Comparison of ENCODE assay signal across 19 cellular contexts in the genomic region with DNA sequence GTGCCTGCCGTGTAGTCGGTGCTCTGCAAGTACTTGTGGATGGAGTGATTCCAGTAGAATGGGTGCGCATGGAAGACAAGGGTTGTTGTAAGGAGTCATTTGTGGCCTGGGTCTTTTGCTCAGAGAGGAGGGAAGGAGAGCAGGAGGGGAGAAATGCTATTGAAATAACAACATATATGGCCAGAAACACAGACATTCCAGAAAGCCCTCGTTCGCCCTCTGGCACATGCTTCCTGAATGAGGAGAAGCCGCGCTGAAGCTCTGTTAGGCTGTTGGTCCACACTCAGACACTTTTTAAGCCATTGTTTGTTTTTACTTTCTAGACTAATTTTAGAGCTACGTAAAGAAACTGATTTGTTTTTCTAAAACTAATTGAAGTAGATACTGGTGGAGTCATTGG.
DNase-seq lines count a peak whose midpoint lies in the region; ATAC-seq lines count a peak whose summit lies in the region.
"Had no signal": no experiment of that assay in that cellular context is flagged by ENCODE, and none has a peak within 500 bp of the region (broad histone marks: within the 10 kb centered on the region; RNA-seq: fewer than 3 reads in every experiment).

No MANE protein-coding gene starts in this region.

- peak overlapping the region; percentile 27 for H3K4me2 ChIP-seq in trophoblast cell (ENCODE audit: low read length)

- H3K9me3 ChIP-seq in trophoblast cell (ENCODE audit: insufficient read depth, low read depth, low read length) = peaks cover 3% of the 10 kb centered on the region
- H3K9me3 ChIP-seq: Peyer's patch, SJCRH30 had no signal

- no peak overlapping the region for H2AK5ac ChIP-seq in trophoblast cell (ENCODE audit: low read length)

- peak overlapping the region; percentile 2 for H4K8ac ChIP-seq in trophoblast cell (ENCODE audit: low read depth, low read length)

- no peaks in the 10 kb centered on the region for H3K27me3 ChIP-seq in trophoblast cell (ENCODE audit: insufficient read depth, low read length)
- H3K27me3 ChIP-seq: Peyer's patch, SJCRH30 had no signal

- H3K14ac ChIP-seq in trophoblast cell (ENCODE audit: low read length) = peak overlapping the region; percentile 32

- H4K12ac ChIP-seq in trophoblast cell (ENCODE audit: low read depth, low read length) = peak overlapping the region; percentile 63

- H3K4ac ChIP-seq in trophoblast cell (ENCODE audit: low read depth, low read length) = no peak overlapping the region

- ATAC-seq in GM18907 (IDR thresholded peaks at IDR 0.05; ENCODE audit: unreplicated experiment) (no peak), GM21447 (IDR thresholded peaks at IDR 0.05; ENCODE audit: unreplicated experiment) (no peak), GM19397 (IDR thresholded peaks at IDR 0.05; ENCODE audit: unreplicated experiment) (no peak)

- DNase-seq in activated T-cell treated with anti-CD3 and anti-CD28 coated beads, Interleukin-2, amount 50 U/mL, for 24 hours = no peak
- DNase-seq in activated T-cell treated with anti-CD3 and anti-CD28 coated beads, Interleukin-2, amount 50 U/mL, for 1 hour = no peak
- peak; percentile 14 for DNase-seq in RPMI7951 (ENCODE audit: low read depth)
- peak; percentile 23 for DNase-seq in foreskin melanocyte
- DNase-seq in trophoblast cell = peak; percentile 65 to 75
- DNase-seq: 8988T, DMS53, Karpas-422, NCI-H1694, NCI-H2081, NCI-H2171, NCI-H345, NCI-H524, Peyer's patch, SJCRH30 had no signal

- H2BK12ac ChIP-seq in trophoblast cell (ENCODE audit: low read length) = no peak overlapping the region

- peaks cover 3% of the 10 kb centered on the region for H3K79me1 ChIP-seq in trophoblast cell (ENCODE audit: low read length)

- peaks cover 83% of the 10 kb centered on the region for H3K36me3 Mint-ChIP-seq in activated T-cell treated with anti-CD3 and anti-CD28 coated beads, Interleukin-2, amount 50 U/mL, for 24 hours (ENCODE audit: low read depth)

- H3K27me3 Mint-ChIP-seq in activated T-cell treated with anti-CD3 and anti-CD28 coated beads, Interleukin-2, amount 50 U/mL, for 24 hours = no peaks in the 10 kb centered on the region

- H4K91ac ChIP-seq in trophoblast cell (ENCODE audit: low read depth, low read length) = no peak overlapping the region

- WGBS in trophoblast cell (ENCODE audit: extremely low coverage, insufficient coverage, insufficient read length) = no CpG with 5 or more reads among the region's 8 CpGs

- no peak overlapping the region for H2BK120ac ChIP-seq in trophoblast cell (ENCODE audit: insufficient read depth, low read length, poor library complexity)

- no peak overlapping the region for H3K23ac ChIP-seq in trophoblast cell (ENCODE audit: low read length)

- no peak overlapping the region for H3K4me3 ChIP-seq in trophoblast cell (ENCODE audit: low read depth, low read length)
- H3K4me3 ChIP-seq: Peyer's patch, SJCRH30 had no signal

- H3K27ac ChIP-seq in trophoblast cell (ENCODE audit: low read depth, low read length) = peak overlapping the region; percentile 64
- H3K27ac ChIP-seq: C4-2B, Peyer's patch, SJCRH30 had no signal

- peaks cover 8% of the 10 kb centered on the region for H3K9me3 Mint-ChIP-seq in activated T-cell treated with anti-CD3 and anti-CD28 coated beads, Interleukin-2, amount 50 U/mL, for 24 hours

- H3K9ac ChIP-seq in trophoblast cell (ENCODE audit: low read length) = no peak overlapping the region

- H2BK5ac ChIP-seq in trophoblast cell (ENCODE audit: low read depth, low read length, poor library complexity) = peak overlapping the region; percentile 12

- peaks cover 4% of the 10 kb centered on the region for H3K4me1 Mint-ChIP-seq in activated T-cell treated with anti-CD3 and anti-CD28 coated beads, Interleukin-2, amount 50 U/mL, for 24 hours (ENCODE audit: low read depth)

- H2AFZ ChIP-seq in trophoblast cell (ENCODE audit: insufficient read depth, low read length, poor library complexity) = no peak overlapping the region

- peaks cover 7% of the 10 kb centered on the region in 2 experiments for H3K4me1 ChIP-seq in trophoblast cell (ENCODE audit: control insufficient read depth in 1 of 2, insufficient read depth in 2 of 2, low read length in 2 of 2)
- H3K4me1 ChIP-seq: Peyer's patch, SJCRH30 had no signal

- H3K4me3 Mint-ChIP-seq in activated T-cell treated with anti-CD3 and anti-CD28 coated beads, Interleukin-2, amount 50 U/mL, for 24 hours = no peak overlapping the region

- H3K27ac Mint-ChIP-seq in activated T-cell treated with anti-CD3 and anti-CD28 coated beads, Interleukin-2, amount 50 U/mL, for 24 hours = peak overlapping the region; percentile 49

- peak overlapping the region; percentile 57 for H3K18ac ChIP-seq in trophoblast cell (ENCODE audit: low read length)

- H3K36me3 ChIP-seq in trophoblast cell (ENCODE audit: control insufficient read depth in 1 of 2, insufficient read depth in 2 of 2, low read length in 2 of 2) = peaks cover 30 to 39% of the 10 kb centered on the region in 2 experiments

- peaks cover 2% of the 10 kb centered on the region for H3K79me2 ChIP-seq in trophoblast cell (ENCODE audit: control insufficient read depth, insufficient read depth, low read length, poor library complexity)

Comparison
In these comparisons a context has a peak if more than half of its experiments do, and no peak if none do; other contexts are left out.
1. DNase-seq: peak in RPMI7951 (single experiment), foreskin melanocyte (single experiment) and trophoblast cell (2 of 2); none in activated T-cell treated with anti-CD3 and anti-CD28 coated beads, Interleukin-2, amount 50 U/mL, for 24 hours (single experiment) and activated T-cell treated with anti-CD3 and anti-CD28 coated beads, Interleukin-2, amount 50 U/mL, for 1 hour (single experiment).